1 cellular context compared by ENCODE assay signal in genomic region chr3:49411550-49411967, GRCh38.
TF ChIP-seq lines count a peak whose summit lies in the region.

No MANE protein-coding gene starts in this region.

TF ChIP-seq in endothelial cell of umbilical vein, 7 proteins besides CTCF, POLR2A, EP300 and RAD21:
- TF ChIP-seq EZH2 (IDR thresholded peaks at IDR 0.05; ENCODE audit: borderline replicate concordance, low read depth, low read length, severe bottlenecking) (no peak), POLR2AphosphoS5 (IDR thresholded peaks at IDR 0.05; ENCODE audit: insufficient read depth, low read depth, low read length) (no peak), MAX (IDR thresholded peaks at IDR 0.05; ENCODE audit: insufficient read depth, insufficient read length) (no peak), GATA2 (IDR thresholded peaks at IDR 0.05; ENCODE audit: insufficient read depth, insufficient read length, low read depth, low read length) (no peak), FOS (IDR thresholded peaks at IDR 0.05; ENCODE audit: borderline replicate concordance, insufficient read depth, low read length) (no peak)
